Comparison of ENCODE assay signal across 8 cellular contexts in the genomic region with DNA sequence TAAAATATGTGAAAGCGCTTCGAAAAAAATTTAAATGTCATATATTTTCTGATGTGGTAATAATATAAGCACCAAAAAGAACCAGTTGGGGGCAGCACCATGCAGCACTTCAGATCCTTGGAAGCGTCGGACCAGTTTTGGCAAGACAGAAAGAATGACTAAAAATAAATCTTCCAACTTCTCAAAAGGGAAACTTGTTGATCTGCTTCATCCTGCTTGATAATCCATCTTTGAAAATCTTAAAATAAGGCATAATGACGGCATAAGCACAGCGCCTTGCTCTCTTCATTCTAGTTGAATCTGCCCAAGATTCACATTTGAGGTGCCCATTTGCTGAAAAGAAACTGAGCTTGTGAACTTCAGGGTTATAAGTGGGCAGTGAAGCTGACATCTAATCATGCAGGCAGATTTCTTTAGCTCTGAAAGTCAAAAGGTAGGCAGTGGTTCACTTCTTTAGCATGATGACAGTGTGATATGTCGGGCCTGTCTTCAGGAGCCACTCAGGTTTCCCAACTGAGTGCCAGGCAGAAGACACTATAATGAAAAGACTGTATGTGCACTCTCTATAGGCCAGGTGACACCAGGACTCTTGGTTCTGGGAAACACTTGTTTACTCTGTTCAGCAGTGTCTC. TPM values are rescaled to one million over a fixed set of nuclear protein-coding genes. Genes with fewer than 3 reads are reported as not detected.
A peak's percentile ranks its signal among the peaks of the same experiment; 100 is the strongest.
DNase-seq lines count a peak whose midpoint lies in the region; ATAC-seq and TF ChIP-seq lines count a peak whose summit lies in the region.

No MANE protein-coding gene starts in this region.

- DNase-seq in AG08395 (ENCODE audit: low spot score) (peak; percentile 65), GM13976 (ENCODE audit: low spot score) (no peak), NCI-H510A treated with DMSO at 0.1 percent for 48 hours (lab: John Stamatoyannopoulos, UW) (peak; percentile 55), activated T-cell treated with anti-CD3 and anti-CD28 coated beads for 4 hours (peak; percentile 29), fibroblast of mammary gland (ENCODE audit: low read depth) (peak; percentile 76), neural progenitor cell (ENCODE audit: low spot score) (peak; percentile 59), type B pancreatic cell (ENCODE audit: extremely low spot score, unreplicated experiment) (no peak)

- H3K36me3 ChIP-seq in neural progenitor cell, result no peaks in the 10 kb centered on the region

- H3K27me3 ChIP-seq in neural progenitor cell, result no peaks in the 10 kb centered on the region

- no peak overlapping the region for H3K27ac Mint-ChIP-seq in neural progenitor cell
- peak overlapping the region; percentile 67 for H3K27ac Mint-ChIP-seq in type B pancreatic cell

- no peaks in the 10 kb centered on the region for H3K36me3 Mint-ChIP-seq in neural progenitor cell
- no peaks in the 10 kb centered on the region for H3K36me3 Mint-ChIP-seq in type B pancreatic cell

- H3K4me3 ChIP-seq in fibroblast of mammary gland (ENCODE audit: control insufficient read depth, low read depth, low read length), result no peak overlapping the region
- H3K4me3 ChIP-seq in neural progenitor cell, result no peak overlapping the region

- H4K20me1 ChIP-seq in neural progenitor cell (ENCODE audit: low read depth), result no peaks in the 10 kb centered on the region

- H3K4me3 Mint-ChIP-seq in neural progenitor cell (no peak overlapping the region), type B pancreatic cell (no peak overlapping the region)

- H3F3A ChIP-seq in neural progenitor cell (ENCODE audit: low read depth), result peaks cover 22% of the 10 kb centered on the region

- in situ Hi-C loops in GM13976 (cut with MboI; ENCODE audit: low sequenced_read_pairs, unreplicated experiment), result loop anchor here (5.0 to 10.0 kb wide), 2 partner anchors 132 to 225 kb away; a partner anchor contains a TSS

- peaks cover 10% of the 10 kb centered on the region for H3K4me1 Mint-ChIP-seq in neural progenitor cell
- peaks cover 13% of the 10 kb centered on the region for H3K4me1 Mint-ChIP-seq in type B pancreatic cell (ENCODE audit: unreplicated experiment)

- no peak for ATAC-seq in GM18520 (IDR thresholded peaks at IDR 0.05; ENCODE audit: unreplicated experiment)

- H3K27me3 Mint-ChIP-seq in neural progenitor cell (ENCODE audit: insufficient read depth, low read depth), result no peaks in the 10 kb centered on the region
- no peaks in the 10 kb centered on the region for H3K27me3 Mint-ChIP-seq in type B pancreatic cell

- H3K9me3 Mint-ChIP-seq in neural progenitor cell (no peaks in the 10 kb centered on the region), type B pancreatic cell (no peaks in the 10 kb centered on the region)

- H3K27ac ChIP-seq in neural progenitor cell, result no peak overlapping the region

- no peaks in the 10 kb centered on the region for H3K79me2 ChIP-seq in neural progenitor cell (ENCODE audit: low read depth)

- TF ChIP-seq CTCF in GM13976 (IDR thresholded peaks at IDR 0.05; ENCODE audit: borderline replicate concordance, control extremely low read depth, extremely low read depth, insufficient read depth, missing control alignments), result peak; percentile 37
- peak; percentile 72 for TF ChIP-seq CTCF in fibroblast of mammary gland (conservative IDR thresholded peaks at IDR 0.05; ENCODE audit: control insufficient read depth, insufficient read depth, low read depth, low read length)
- peak; percentile 73 for TF ChIP-seq CTCF in neural progenitor cell (IDR thresholded peaks at IDR 0.05)
- TF ChIP-seq CTCF in type B pancreatic cell (conservative IDR thresholded peaks at IDR 0.05), result peak; percentile 81

- no peaks in the 10 kb centered on the region for H3K9me3 ChIP-seq in neural progenitor cell (ENCODE audit: low read depth)

- H2AFZ ChIP-seq in neural progenitor cell (replicated peaks), result peak overlapping the region; percentile 64

- H3K9ac ChIP-seq in neural progenitor cell, result no peak overlapping the region

- H3K4me1 ChIP-seq in neural progenitor cell, result peaks cover 11% of the 10 kb centered on the region

- H3K4me2 ChIP-seq in neural progenitor cell, result peak overlapping the region; percentile 32

RNA-seq across cellular contexts. Expression of a gene that starts 19.8 kb away (rescaled TPM):
- total RNA-seq in neural progenitor cell (ENCODE audit: low replicate concordance) (48.2 and 89.7 TPM in 2 replicates), type B pancreatic cell (ENCODE audit: low replicate concordance) (24.5 and 61.3 TPM in 2 replicates)

RNA-seq across cellular contexts. Expression of a gene that starts 20.0 kb away (rescaled TPM):
- total RNA-seq in neural progenitor cell (ENCODE audit: low replicate concordance) (6.1 and 10.7 TPM in 2 replicates), type B pancreatic cell (ENCODE audit: low replicate concordance) (10.4 and 12.6 TPM in 2 replicates)

RNA-seq across cellular contexts. Expression of a gene that starts 33.3 kb away (rescaled TPM):
- total RNA-seq in neural progenitor cell (ENCODE audit: low replicate concordance), result 0.64 and 2.4 TPM in 2 replicates
- total RNA-seq in type B pancreatic cell (ENCODE audit: low replicate concordance), result 8.0 and 8.6 TPM in 2 replicates

Comparison
In these comparisons a context has a peak if more than half of its experiments do, and no peak if none do; other contexts are left out.
1. DNase-seq: peak in AG08395 (single experiment), NCI-H510A treated with DMSO at 0.1 percent for 48 hours (single experiment), activated T-cell treated with anti-CD3 and anti-CD28 coated beads for 4 hours (single experiment), fibroblast of mammary gland (single experiment) and neural progenitor cell (single experiment); none in GM13976 (single experiment) and type B pancreatic cell (single experiment).
2. Peak in every context shown above with its lines, with median percentiles within 50 percentile points of each other: CTCF ChIP-seq.